In genomic region chr6:134584809-134585528, GRCh38 we compare ENCODE assay signal across 1 cellular context.
TF ChIP-seq lines count a peak whose summit lies in the region.

No MANE protein-coding gene starts in this region.

TF ChIP-seq in GM23338, 12 proteins besides CTCF, POLR2A, EP300 and RAD21 (continued from another document):
- TF ChIP-seq, protein P1, sequence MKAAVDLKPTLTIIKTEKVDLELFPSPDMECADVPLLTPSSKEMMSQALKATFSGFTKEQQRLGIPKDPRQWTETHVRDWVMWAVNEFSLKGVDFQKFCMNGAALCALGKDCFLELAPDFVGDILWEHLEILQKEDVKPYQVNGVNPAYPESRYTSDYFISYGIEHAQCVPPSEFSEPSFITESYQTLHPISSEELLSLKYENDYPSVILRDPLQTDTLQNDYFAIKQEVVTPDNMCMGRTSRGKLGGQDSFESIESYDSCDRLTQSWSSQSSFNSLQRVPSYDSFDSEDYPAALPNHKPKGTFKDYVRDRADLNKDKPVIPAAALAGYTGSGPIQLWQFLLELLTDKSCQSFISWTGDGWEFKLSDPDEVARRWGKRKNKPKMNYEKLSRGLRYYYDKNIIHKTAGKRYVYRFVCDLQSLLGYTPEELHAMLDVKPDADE (IDR thresholded peaks at IDR 0.05), result no peak
- TF ChIP-seq, protein P2, sequence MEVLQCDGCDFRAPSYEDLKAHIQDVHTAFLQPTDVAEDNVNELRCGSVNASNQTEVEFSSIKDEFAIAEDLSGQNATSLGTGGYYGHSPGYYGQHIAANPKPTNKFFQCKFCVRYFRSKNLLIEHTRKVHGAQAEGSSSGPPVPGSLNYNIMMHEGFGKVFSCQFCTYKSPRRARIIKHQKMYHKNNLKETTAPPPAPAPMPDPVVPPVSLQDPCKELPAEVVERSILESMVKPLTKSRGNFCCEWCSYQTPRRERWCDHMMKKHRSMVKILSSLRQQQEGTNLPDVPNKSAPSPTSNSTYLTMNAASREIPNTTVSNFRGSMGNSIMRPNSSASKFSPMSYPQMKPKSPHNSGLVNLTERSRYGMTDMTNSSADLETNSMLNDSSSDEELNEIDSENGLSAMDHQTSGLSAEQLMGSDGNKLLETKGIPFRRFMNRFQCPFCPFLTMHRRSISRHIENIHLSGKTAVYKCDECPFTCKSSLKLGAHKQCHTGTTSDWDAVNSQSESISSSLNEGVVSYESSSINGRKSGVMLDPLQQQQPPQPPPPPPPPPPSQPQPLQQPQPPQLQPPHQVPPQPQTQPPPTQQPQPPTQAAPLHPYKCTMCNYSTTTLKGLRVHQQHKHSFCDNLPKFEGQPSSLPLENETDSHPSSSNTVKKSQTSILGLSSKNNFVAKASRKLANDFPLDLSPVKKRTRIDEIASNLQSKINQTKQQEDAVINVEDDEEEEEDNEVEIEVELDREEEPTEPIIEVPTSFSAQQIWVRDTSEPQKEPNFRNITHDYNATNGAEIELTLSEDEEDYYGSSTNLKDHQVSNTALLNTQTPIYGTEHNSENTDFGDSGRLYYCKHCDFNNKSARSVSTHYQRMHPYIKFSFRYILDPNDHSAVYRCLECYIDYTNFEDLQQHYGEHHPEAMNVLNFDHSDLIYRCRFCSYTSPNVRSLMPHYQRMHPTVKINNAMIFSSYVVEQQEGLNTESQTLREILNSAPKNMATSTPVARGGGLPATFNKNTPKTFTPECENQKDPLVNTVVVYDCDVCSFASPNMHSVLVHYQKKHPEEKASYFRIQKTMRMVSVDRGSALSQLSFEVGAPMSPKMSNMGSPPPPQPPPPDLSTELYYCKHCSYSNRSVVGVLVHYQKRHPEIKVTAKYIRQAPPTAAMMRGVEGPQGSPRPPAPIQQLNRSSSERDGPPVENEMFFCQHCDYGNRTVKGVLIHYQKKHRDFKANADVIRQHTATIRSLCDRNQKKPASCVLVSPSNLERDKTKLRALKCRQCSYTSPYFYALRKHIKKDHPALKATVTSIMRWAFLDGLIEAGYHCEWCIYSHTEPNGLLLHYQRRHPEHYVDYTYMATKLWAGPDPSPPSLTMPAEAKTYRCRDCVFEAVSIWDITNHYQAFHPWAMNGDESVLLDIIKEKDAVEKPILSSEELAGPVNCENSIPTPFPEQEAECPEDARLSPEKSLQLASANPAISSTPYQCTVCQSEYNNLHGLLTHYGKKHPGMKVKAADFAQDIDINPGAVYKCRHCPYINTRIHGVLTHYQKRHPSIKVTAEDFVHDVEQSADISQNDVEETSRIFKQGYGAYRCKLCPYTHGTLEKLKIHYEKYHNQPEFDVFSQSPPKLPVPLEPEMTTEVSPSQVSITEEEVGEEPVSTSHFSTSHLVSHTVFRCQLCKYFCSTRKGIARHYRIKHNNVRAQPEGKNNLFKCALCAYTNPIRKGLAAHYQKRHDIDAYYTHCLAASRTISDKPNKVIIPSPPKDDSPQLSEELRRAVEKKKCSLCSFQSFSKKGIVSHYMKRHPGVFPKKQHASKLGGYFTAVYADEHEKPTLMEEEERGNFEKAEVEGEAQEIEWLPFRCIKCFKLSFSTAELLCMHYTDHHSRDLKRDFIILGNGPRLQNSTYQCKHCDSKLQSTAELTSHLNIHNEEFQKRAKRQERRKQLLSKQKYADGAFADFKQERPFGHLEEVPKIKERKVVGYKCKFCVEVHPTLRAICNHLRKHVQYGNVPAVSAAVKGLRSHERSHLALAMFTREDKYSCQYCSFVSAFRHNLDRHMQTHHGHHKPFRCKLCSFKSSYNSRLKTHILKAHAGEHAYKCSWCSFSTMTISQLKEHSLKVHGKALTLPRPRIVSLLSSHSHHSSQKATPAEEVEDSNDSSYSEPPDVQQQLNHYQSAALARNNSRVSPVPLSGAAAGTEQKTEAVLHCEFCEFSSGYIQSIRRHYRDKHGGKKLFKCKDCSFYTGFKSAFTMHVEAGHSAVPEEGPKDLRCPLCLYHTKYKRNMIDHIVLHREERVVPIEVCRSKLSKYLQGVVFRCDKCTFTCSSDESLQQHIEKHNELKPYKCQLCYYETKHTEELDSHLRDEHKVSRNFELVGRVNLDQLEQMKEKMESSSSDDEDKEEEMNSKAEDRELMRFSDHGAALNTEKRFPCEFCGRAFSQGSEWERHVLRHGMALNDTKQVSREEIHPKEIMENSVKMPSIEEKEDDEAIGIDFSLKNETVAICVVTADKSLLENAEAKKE (CRISPR knock-in tag; IDR thresholded peaks at IDR 0.05), result no peak
- no peak for TF ChIP-seq ZNF114 (CRISPR knock-in tag; IDR thresholded peaks at IDR 0.05)
- TF ChIP-seq STAT1 (IDR thresholded peaks at IDR 0.05; ENCODE audit: unreplicated experiment), result no peak
